ENCODE assay signal across 32 cellular contexts in the genomic region with DNA sequence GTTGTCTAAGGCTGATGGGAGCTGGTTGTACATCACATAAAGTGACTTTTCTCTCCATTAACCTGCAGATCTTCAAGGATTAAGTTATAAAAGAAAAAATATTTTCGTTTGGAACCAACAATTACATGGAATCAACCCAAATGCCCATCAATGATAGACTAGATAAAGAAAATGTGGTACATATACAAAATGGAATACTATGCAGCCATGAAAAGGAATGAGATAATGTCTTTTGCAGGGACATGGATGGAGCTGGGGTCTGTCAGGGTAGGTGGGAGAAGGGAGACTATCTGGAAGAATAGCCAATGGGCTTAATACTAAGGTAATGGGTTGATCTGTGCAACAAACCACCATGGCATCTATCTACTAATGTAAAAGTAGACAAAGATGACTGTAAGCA.
"Had no signal": no experiment of that assay in that cellular context is flagged by ENCODE, and none has a peak within 500 bp of the region (broad histone marks: within the 10 kb centered on the region; RNA-seq: fewer than 3 reads in every experiment).

No MANE protein-coding gene starts in this region.

- H3K36me3 ChIP-seq: ascending aorta, cardiac muscle cell had no signal

- ATAC-seq: activated CD4-positive, alpha-beta T cell treated with anti-CD3 and anti-CD28 coated beads for 36 hours; activated CD4-positive, CD25-positive, alpha-beta regulatory T cell treated with anti-CD3 and anti-CD28 coated beads, Interleukin-2, amount 50 U/mL, for 24 hours; activated CD8-positive, alpha-beta memory T cell treated with anti-CD3 and anti-CD28 coated beads, Interleukin-2, amount 10 ng/mL, durations not matched to agents 7 days and 5 days; activated CD8-positive, alpha-beta T cell treated with anti-CD3 and anti-CD28 coated beads, Interleukin-2, amount 10 ng/mL, durations not matched to agents 7 days and 5 days; activated naive CD8-positive, alpha-beta T cell treated with anti-CD3 and anti-CD28 coated beads, Interleukin-2, amount 50 U/mL, for 24 hours had no signal

- DNase-seq: activated CD4-positive, alpha-beta memory T cell treated with anti-CD3 and anti-CD28 coated beads, Interleukin-2, amount 10 ng/mL, durations not matched to agents 7 days and 5 days; activated CD4-positive, alpha-beta T cell treated with anti-CD3 and anti-CD28 coated beads for 1 hour; activated CD4-positive, alpha-beta T cell treated with anti-CD3 and anti-CD28 coated beads for 36 hours; activated CD4-positive, alpha-beta T cell treated with anti-CD3 and anti-CD28 coated beads for 48 hours; activated CD4-positive, alpha-beta T cell treated with anti-CD3 and anti-CD28 coated beads, Interleukin-2, amount 10 ng/mL, durations not matched to agents 7 days and 5 days; activated CD4-positive, alpha-beta T cell treated with anti-CD3 and anti-CD28 coated beads, Interleukin-2, amount 50 U/mL, for 48 hours; activated CD4-positive, CD25-positive, alpha-beta regulatory T cell; activated CD8-positive, alpha-beta memory T cell treated with anti-CD3 and anti-CD28 coated beads for 24 hours; activated CD8-positive, alpha-beta memory T cell treated with anti-CD3 and anti-CD28 coated beads, Interleukin-2, amount 10 ng/mL, durations not matched to agents 7 days and 5 days; activated CD8-positive, alpha-beta memory T cell treated with anti-CD3 and anti-CD28 coated beads, Interleukin-2, amount 50 U/mL, for 48 hours; activated CD8-positive, alpha-beta T cell treated with anti-CD3 and anti-CD28 coated beads, Interleukin-2, amount 10 ng/mL, durations not matched to agents 7 days and 5 days; activated effector memory CD4-positive, alpha-beta T cell treated with Interleukin-2 at 50 U/mL for 16 hours; activated gamma-delta T cell; activated naive CD4-positive, alpha-beta T cell treated with anti-CD3 and anti-CD28 coated beads, Interleukin-2, amount 10 ng/mL, durations not matched to agents 7 days and 5 days; activated naive CD4-positive, alpha-beta T cell treated with Interleukin-2 at 50 U/mL for 16 hours; activated naive CD8-positive, alpha-beta T cell treated with anti-CD3 and anti-CD28 coated beads, Interleukin-2, amount 10 ng/mL, durations not matched to agents 7 days and 5 days; activated naive CD8-positive, alpha-beta T cell treated with anti-CD3 and anti-CD28 coated beads, Interleukin-2, amount 50 U/mL, for 24 hours; activated T-cell treated with anti-CD3 and anti-CD28 coated beads, Interleukin-2, amount 50 U/mL, for 24 hours; activated T-cell treated with anti-CD3 and anti-CD28 coated beads, Interleukin-2, amount 50 U/mL, for 48 hours; amygdala; anterior cingulate cortex; caudate nucleus; cerebellar nuclear complex; T-helper 1 cell; T-helper 2 cell; T-helper 9 cell had no signal

- FAIRE-seq: bronchial epithelial cell, TTC549 had no signal

- H3K4me1 ChIP-seq: ascending aorta had no signal

- H3K27ac ChIP-seq: ascending aorta, cardiac muscle cell, VCaP had no signal

- H3K4me3 ChIP-seq: ascending aorta, cardiac muscle cell had no signal

- H3K27me3 ChIP-seq: ascending aorta, cardiac muscle cell had no signal
